Comparison of ENCODE assay signal across 34 cellular contexts in genomic region chr5:63247651-63248050, GRCh38.
"Had no signal": no experiment of that assay in that cellular context is flagged by ENCODE, and none has a peak within 500 bp of the region (broad histone marks: within the 10 kb centered on the region; RNA-seq: fewer than 3 reads in every experiment).

No MANE protein-coding gene starts in this region.

- H3K4me1 ChIP-seq: adrenal gland, ascending aorta, esophagus squamous epithelium, gastroesophageal sphincter, uterus had no signal

- H3K27ac Mint-ChIP-seq: activated CD4-positive, alpha-beta memory T cell treated with anti-CD3 and anti-CD28 coated beads for 36 hours; activated CD4-positive, alpha-beta T cell treated with anti-CD3 and anti-CD28 coated beads, Interleukin-2, amount 10 ng/mL, durations not matched to agents 24 days and 14 days; activated naive CD4-positive, alpha-beta T cell treated with anti-CD3 and anti-CD28 coated beads for 36 hours; activated naive CD8-positive, alpha-beta T cell treated with anti-CD3 and anti-CD28 coated beads for 36 hours; activated T-helper 1 cell treated with anti-CD3 and anti-CD28 coated beads, Interleukin-12 subunit alpha, Interleukin-12 subunit beta, Interleukin-2, Interleukin-4 antibody, amounts not matched to agents 30 ng/mL and 10 ng/mL and 1 ng/mL, durations not matched to agents 14 hours and 24 hours and 36 hours; immature natural killer cell; natural killer cell treated with Interleukin-12 subunit alpha and Interleukin-12 subunit beta and Interleukin-15 and Interleukin-18, amount 100 ng/mL, for 72 hours; stimulated activated effector memory CD8-positive, alpha-beta T cell treated with anti-CD3 and anti-CD28 coated beads, Interleukin-12 subunit alpha, Interleukin-12 subunit beta, amount 100 ng/mL, for 72 hours; stimulated activated naive CD8-positive, alpha-beta T cell treated with anti-CD3 and anti-CD28 coated beads, Interleukin-15, Interleukin-2, amounts not matched to agents 100 ng/mL and 50 ng/mL, for 24 hours; T-helper 1 cell treated with Interleukin-12 subunit alpha and Interleukin-12 subunit beta and Interleukin-4 antibody, amounts not matched to agents 30 μg/mL and 1 μg/mL, for 36 hours; type B pancreatic cell had no signal

- H3K9me3 ChIP-seq: adrenal gland, ascending aorta, esophagus squamous epithelium, gastroesophageal sphincter, thoracic aorta, uterus had no signal

- H3K9me3 Mint-ChIP-seq: activated CD4-positive, alpha-beta T cell treated with anti-CD3 and anti-CD28 coated beads, Interleukin-2, amount 10 ng/mL, durations not matched to agents 24 days and 14 days; activated naive CD8-positive, alpha-beta T cell treated with anti-CD3 and anti-CD28 coated beads for 36 hours; activated T-helper 1 cell treated with anti-CD3 and anti-CD28 coated beads, Interleukin-12 subunit alpha, Interleukin-12 subunit beta, Interleukin-2, Interleukin-4 antibody, amounts not matched to agents 30 ng/mL and 10 ng/mL and 1 ng/mL, durations not matched to agents 14 hours and 24 hours and 36 hours; stimulated activated effector memory CD8-positive, alpha-beta T cell treated with anti-CD3 and anti-CD28 coated beads, Interleukin-12 subunit alpha, Interleukin-12 subunit beta, amount 100 ng/mL, for 72 hours; stimulated activated naive CD8-positive, alpha-beta T cell treated with anti-CD3 and anti-CD28 coated beads, Interleukin-15, Interleukin-2, amounts not matched to agents 100 ng/mL and 50 ng/mL, for 24 hours; T-helper 1 cell treated with Interleukin-12 subunit alpha and Interleukin-12 subunit beta and Interleukin-4 antibody, amounts not matched to agents 30 μg/mL and 1 μg/mL, for 36 hours; type B pancreatic cell had no signal

- H3K4me1 Mint-ChIP-seq: activated CD4-positive, alpha-beta T cell treated with anti-CD3 and anti-CD28 coated beads, Interleukin-2, amount 10 ng/mL, durations not matched to agents 24 days and 14 days; activated naive CD8-positive, alpha-beta T cell treated with anti-CD3 and anti-CD28 coated beads for 36 hours; immature natural killer cell; stimulated activated effector memory CD8-positive, alpha-beta T cell treated with anti-CD3 and anti-CD28 coated beads, Interleukin-12 subunit alpha, Interleukin-12 subunit beta, amount 100 ng/mL, for 72 hours had no signal

- H3K27me3 ChIP-seq: ascending aorta, esophagus squamous epithelium, gastroesophageal sphincter, uterus had no signal

- FAIRE-seq: endometrium, TTC549 had no signal

- H3K4me3 ChIP-seq: adrenal gland, ascending aorta, esophagus squamous epithelium, gastroesophageal sphincter, skin epidermis, thoracic aorta, uterus had no signal

- H3K4me3 Mint-ChIP-seq: activated CD4-positive, alpha-beta memory T cell treated with anti-CD3 and anti-CD28 coated beads for 36 hours; activated CD4-positive, alpha-beta T cell treated with anti-CD3 and anti-CD28 coated beads, Interleukin-2, amount 10 ng/mL, durations not matched to agents 24 days and 14 days; activated naive CD4-positive, alpha-beta T cell treated with anti-CD3 and anti-CD28 coated beads for 36 hours; activated naive CD8-positive, alpha-beta T cell treated with anti-CD3 and anti-CD28 coated beads for 36 hours; activated T-helper 1 cell treated with anti-CD3 and anti-CD28 coated beads, Interleukin-12 subunit alpha, Interleukin-12 subunit beta, Interleukin-2, Interleukin-4 antibody, amounts not matched to agents 30 ng/mL and 10 ng/mL and 1 ng/mL, durations not matched to agents 14 hours and 24 hours and 36 hours; immature natural killer cell; natural killer cell treated with Interleukin-12 subunit alpha and Interleukin-12 subunit beta and Interleukin-15 and Interleukin-18, amount 100 ng/mL, for 72 hours; stimulated activated effector memory CD8-positive, alpha-beta T cell treated with anti-CD3 and anti-CD28 coated beads, Interleukin-12 subunit alpha, Interleukin-12 subunit beta, amount 100 ng/mL, for 72 hours; stimulated activated naive CD8-positive, alpha-beta T cell treated with anti-CD3 and anti-CD28 coated beads, Interleukin-15, Interleukin-2, amounts not matched to agents 100 ng/mL and 50 ng/mL, for 24 hours; T-helper 1 cell treated with Interleukin-12 subunit alpha and Interleukin-12 subunit beta and Interleukin-4 antibody, amounts not matched to agents 30 μg/mL and 1 μg/mL, for 36 hours; type B pancreatic cell had no signal

- H3K27me3 Mint-ChIP-seq: activated CD4-positive, alpha-beta memory T cell treated with anti-CD3 and anti-CD28 coated beads for 36 hours; activated CD4-positive, alpha-beta T cell treated with anti-CD3 and anti-CD28 coated beads, Interleukin-2, amount 10 ng/mL, durations not matched to agents 24 days and 14 days; activated naive CD8-positive, alpha-beta T cell treated with anti-CD3 and anti-CD28 coated beads for 36 hours; natural killer cell treated with Interleukin-12 subunit alpha and Interleukin-12 subunit beta and Interleukin-15 and Interleukin-18, amount 100 ng/mL, for 72 hours; stimulated activated naive CD8-positive, alpha-beta T cell treated with anti-CD3 and anti-CD28 coated beads, Interleukin-15, Interleukin-2, amounts not matched to agents 100 ng/mL and 50 ng/mL, for 24 hours; type B pancreatic cell had no signal

- H3K36me3 ChIP-seq: adrenal gland, ascending aorta, esophagus squamous epithelium, gastroesophageal sphincter, thoracic aorta, uterus had no signal

- H3K27ac ChIP-seq: adrenal gland, ascending aorta, epithelial cell of prostate, esophagus squamous epithelium, gastroesophageal sphincter, skin epidermis, thoracic aorta, uterus, VCaP had no signal

- H3K36me3 Mint-ChIP-seq: activated CD4-positive, alpha-beta memory T cell treated with anti-CD3 and anti-CD28 coated beads for 36 hours; activated naive CD8-positive, alpha-beta T cell treated with anti-CD3 and anti-CD28 coated beads for 36 hours; immature natural killer cell; natural killer cell treated with Interleukin-12 subunit alpha and Interleukin-12 subunit beta and Interleukin-15 and Interleukin-18, amount 100 ng/mL, for 72 hours; stimulated activated effector memory CD8-positive, alpha-beta T cell treated with anti-CD3 and anti-CD28 coated beads, Interleukin-12 subunit alpha, Interleukin-12 subunit beta, amount 100 ng/mL, for 72 hours; type B pancreatic cell had no signal

- DNase-seq: activated CD4-positive, alpha-beta memory T cell treated with anti-CD3 and anti-CD28 coated beads for 36 hours; activated CD4-positive, alpha-beta T cell treated with anti-CD3 and anti-CD28 coated beads, Interleukin-2, amount 10 ng/mL, durations not matched to agents 24 days and 14 days; activated CD8-positive, alpha-beta memory T cell treated with anti-CD3 and anti-CD28 coated beads, Interleukin-2, amount 50 U/mL, for 4 hours; activated effector memory CD4-positive, alpha-beta T cell treated with anti-CD3 and anti-CD28 coated beads, Interleukin-2, amount 50 U/mL, for 16 hours; activated naive CD4-positive, alpha-beta T cell treated with anti-CD3 and anti-CD28 coated beads for 36 hours; activated naive CD8-positive, alpha-beta T cell treated with anti-CD3 and anti-CD28 coated beads for 36 hours; activated T-cell treated with anti-CD3 and anti-CD28 coated beads, Interleukin-2, amount 50 U/mL, for 1 hour; adrenal gland; central memory CD4-positive, alpha-beta T cell; dermis blood vessel endothelial cell; effector CD8-positive, alpha-beta T cell; esophagus squamous epithelium; hippocampal formation; immature natural killer cell; posterior cingulate gyrus; right cardiac atrium; stimulated activated CD4-positive, alpha-beta T cell treated with anti-CD3 and anti-CD28 coated beads, Interleukin-4, amount 100 ng/mL, for 24 hours; SW 1271; T-helper 9 cell; uterus had no signal

- ATAC-seq: gastroesophageal sphincter; natural killer cell treated with Interleukin-12 subunit alpha and Interleukin-12 subunit beta and Interleukin-15 and Interleukin-18, amount 100 ng/mL, for 72 hours; right cardiac atrium; stimulated activated effector memory CD8-positive, alpha-beta T cell treated with anti-CD3 and anti-CD28 coated beads, Interleukin-12 subunit alpha, Interleukin-12 subunit beta, amount 100 ng/mL, for 72 hours had no signal
